In the genomic region with DNA sequence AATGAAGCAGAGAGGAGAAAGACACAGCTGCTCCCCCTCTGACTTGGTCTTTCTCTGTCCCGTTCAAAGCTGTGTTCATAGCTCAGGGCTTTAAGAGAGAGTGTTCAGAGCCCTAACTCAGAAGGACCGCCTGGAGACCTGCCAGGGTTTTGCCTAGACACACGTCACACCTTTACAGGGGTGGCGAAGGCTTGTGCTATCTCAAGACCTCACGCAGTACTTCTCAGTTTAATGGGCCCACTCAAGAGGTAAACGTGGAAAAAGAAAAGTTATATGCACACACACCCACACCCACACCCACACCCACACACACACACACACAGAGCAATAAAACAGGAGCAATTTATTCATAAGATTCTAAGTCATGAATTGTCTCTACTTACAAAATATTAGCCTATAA, we compare ENCODE assay signal across 10 cellular contexts.
"Had no signal": no experiment of that assay in that cellular context is flagged by ENCODE, and none has a peak within 500 bp of the region (broad histone marks: within the 10 kb centered on the region; RNA-seq: fewer than 3 reads in every experiment).

No MANE protein-coding gene starts in this region.

- H3K9me3 ChIP-seq: ovary had no signal

- H3K36me3 Mint-ChIP-seq: activated naive CD4-positive, alpha-beta T cell treated with anti-CD3 and anti-CD28 coated beads, Interleukin-2, amount 50 U/mL, for 72 hours had no signal

- H3K36me3 ChIP-seq: ovary had no signal

- H3K4me3 ChIP-seq: ovary had no signal

- H3K27ac ChIP-seq: ovary had no signal

- H3K27ac Mint-ChIP-seq: activated B cell treated with CpG ODN at 0.5 μM for 24 hours; activated naive CD4-positive, alpha-beta T cell treated with anti-CD3 and anti-CD28 coated beads, Interleukin-2, amount 50 U/mL, for 72 hours; activated T-cell treated with anti-CD3 and anti-CD28 coated beads, Interleukin-2, amount 50 U/mL, for 72 hours; stimulated activated naive CD8-positive, alpha-beta T cell treated with anti-CD3 and anti-CD28 coated beads, Interleukin-15, amount 100 ng/mL, for 72 hours; T-helper 2 cell treated with Interferon-gamma antibody and Interleukin-4, amounts not matched to agents 5 μg/mL and 100 μg/mL, for 36 hours had no signal

- H3K4me3 Mint-ChIP-seq: activated B cell treated with CpG ODN at 0.5 μM for 24 hours; activated T-cell treated with anti-CD3 and anti-CD28 coated beads, Interleukin-2, amount 50 U/mL, for 72 hours; stimulated activated naive CD8-positive, alpha-beta T cell treated with anti-CD3 and anti-CD28 coated beads, Interleukin-15, amount 100 ng/mL, for 72 hours; T-helper 2 cell treated with Interferon-gamma antibody and Interleukin-4, amounts not matched to agents 5 μg/mL and 100 μg/mL, for 36 hours had no signal

- H3K27me3 ChIP-seq: ovary had no signal

- DNase-seq: activated B cell treated with CpG ODN at 0.5 μM for 24 hours; activated CD4-positive, alpha-beta T cell treated with anti-CD3 and anti-CD28 coated beads for 48 hours; activated CD8-positive, alpha-beta memory T cell treated with anti-CD3 and anti-CD28 coated beads, Interleukin-2, amount 50 U/mL, for 48 hours; activated gamma-delta T cell; activated T-cell treated with anti-CD3 and anti-CD28 coated beads, Interleukin-2, amount 50 U/mL, for 72 hours; islet precursor cell; ovary; stimulated activated naive CD8-positive, alpha-beta T cell treated with anti-CD3 and anti-CD28 coated beads, Interleukin-15, amount 100 ng/mL, for 72 hours had no signal

- H3K9me3 Mint-ChIP-seq: activated B cell treated with CpG ODN at 0.5 μM for 24 hours; activated naive CD4-positive, alpha-beta T cell treated with anti-CD3 and anti-CD28 coated beads, Interleukin-2, amount 50 U/mL, for 72 hours; activated T-cell treated with anti-CD3 and anti-CD28 coated beads, Interleukin-2, amount 50 U/mL, for 72 hours; stimulated activated naive CD8-positive, alpha-beta T cell treated with anti-CD3 and anti-CD28 coated beads, Interleukin-15, amount 100 ng/mL, for 72 hours; T-helper 2 cell treated with Interferon-gamma antibody and Interleukin-4, amounts not matched to agents 5 μg/mL and 100 μg/mL, for 36 hours had no signal

- H3K4me1 Mint-ChIP-seq: activated B cell treated with CpG ODN at 0.5 μM for 24 hours; stimulated activated naive CD8-positive, alpha-beta T cell treated with anti-CD3 and anti-CD28 coated beads, Interleukin-15, amount 100 ng/mL, for 72 hours had no signal
